1 cellular context compared by ENCODE assay signal in the genomic region with DNA sequence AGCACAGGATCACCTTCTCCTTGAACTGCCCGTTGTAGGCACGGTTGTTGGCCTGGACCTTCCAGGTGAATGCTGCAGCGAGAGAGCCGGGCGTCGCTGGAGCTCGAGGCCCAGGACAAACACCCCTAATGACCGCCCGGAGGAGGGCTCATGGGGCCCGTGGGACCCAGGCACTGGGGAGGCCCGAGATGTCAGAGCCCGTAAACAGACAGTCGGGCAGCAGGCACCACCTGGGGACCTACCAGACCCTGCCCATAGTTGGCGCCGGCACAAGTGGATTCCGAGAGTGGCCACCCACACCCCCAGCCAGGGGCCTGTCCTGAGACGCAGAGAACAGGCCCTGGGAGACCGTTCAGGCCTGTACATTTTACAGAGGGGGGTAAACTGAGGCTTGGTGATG.
TF ChIP-seq lines count a peak whose summit lies in the region.

No MANE protein-coding gene starts in this region.

TF ChIP-seq in GM23338, 12 proteins besides CTCF, POLR2A, EP300 and RAD21 (continued from another document):
- TF ChIP-seq, protein P1, sequence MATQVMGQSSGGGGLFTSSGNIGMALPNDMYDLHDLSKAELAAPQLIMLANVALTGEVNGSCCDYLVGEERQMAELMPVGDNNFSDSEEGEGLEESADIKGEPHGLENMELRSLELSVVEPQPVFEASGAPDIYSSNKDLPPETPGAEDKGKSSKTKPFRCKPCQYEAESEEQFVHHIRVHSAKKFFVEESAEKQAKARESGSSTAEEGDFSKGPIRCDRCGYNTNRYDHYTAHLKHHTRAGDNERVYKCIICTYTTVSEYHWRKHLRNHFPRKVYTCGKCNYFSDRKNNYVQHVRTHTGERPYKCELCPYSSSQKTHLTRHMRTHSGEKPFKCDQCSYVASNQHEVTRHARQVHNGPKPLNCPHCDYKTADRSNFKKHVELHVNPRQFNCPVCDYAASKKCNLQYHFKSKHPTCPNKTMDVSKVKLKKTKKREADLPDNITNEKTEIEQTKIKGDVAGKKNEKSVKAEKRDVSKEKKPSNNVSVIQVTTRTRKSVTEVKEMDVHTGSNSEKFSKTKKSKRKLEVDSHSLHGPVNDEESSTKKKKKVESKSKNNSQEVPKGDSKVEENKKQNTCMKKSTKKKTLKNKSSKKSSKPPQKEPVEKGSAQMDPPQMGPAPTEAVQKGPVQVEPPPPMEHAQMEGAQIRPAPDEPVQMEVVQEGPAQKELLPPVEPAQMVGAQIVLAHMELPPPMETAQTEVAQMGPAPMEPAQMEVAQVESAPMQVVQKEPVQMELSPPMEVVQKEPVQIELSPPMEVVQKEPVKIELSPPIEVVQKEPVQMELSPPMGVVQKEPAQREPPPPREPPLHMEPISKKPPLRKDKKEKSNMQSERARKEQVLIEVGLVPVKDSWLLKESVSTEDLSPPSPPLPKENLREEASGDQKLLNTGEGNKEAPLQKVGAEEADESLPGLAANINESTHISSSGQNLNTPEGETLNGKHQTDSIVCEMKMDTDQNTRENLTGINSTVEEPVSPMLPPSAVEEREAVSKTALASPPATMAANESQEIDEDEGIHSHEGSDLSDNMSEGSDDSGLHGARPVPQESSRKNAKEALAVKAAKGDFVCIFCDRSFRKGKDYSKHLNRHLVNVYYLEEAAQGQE (IDR thresholded peaks at IDR 0.05; ENCODE audit: unreplicated experiment) = no peak
- TF ChIP-seq, protein P2, sequence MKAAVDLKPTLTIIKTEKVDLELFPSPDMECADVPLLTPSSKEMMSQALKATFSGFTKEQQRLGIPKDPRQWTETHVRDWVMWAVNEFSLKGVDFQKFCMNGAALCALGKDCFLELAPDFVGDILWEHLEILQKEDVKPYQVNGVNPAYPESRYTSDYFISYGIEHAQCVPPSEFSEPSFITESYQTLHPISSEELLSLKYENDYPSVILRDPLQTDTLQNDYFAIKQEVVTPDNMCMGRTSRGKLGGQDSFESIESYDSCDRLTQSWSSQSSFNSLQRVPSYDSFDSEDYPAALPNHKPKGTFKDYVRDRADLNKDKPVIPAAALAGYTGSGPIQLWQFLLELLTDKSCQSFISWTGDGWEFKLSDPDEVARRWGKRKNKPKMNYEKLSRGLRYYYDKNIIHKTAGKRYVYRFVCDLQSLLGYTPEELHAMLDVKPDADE (IDR thresholded peaks at IDR 0.05) = no peak
- TF ChIP-seq NANOG (IDR thresholded peaks at IDR 0.05; ENCODE audit: borderline replicate concordance) (no peak), ZNF114 (CRISPR knock-in tag; IDR thresholded peaks at IDR 0.05) (no peak), POLR2AphosphoS5 (IDR thresholded peaks at IDR 0.05; ENCODE audit: low read depth) (no peak), ZNF331 (CRISPR knock-in tag; IDR thresholded peaks at IDR 0.05; ENCODE audit: low read depth) (no peak), EZH2phosphoT487 (IDR thresholded peaks at IDR 0.05; ENCODE audit: unreplicated experiment) (no peak), STAT1 (IDR thresholded peaks at IDR 0.05; ENCODE audit: unreplicated experiment) (no peak)
- TF ChIP-seq, protein P3, sequence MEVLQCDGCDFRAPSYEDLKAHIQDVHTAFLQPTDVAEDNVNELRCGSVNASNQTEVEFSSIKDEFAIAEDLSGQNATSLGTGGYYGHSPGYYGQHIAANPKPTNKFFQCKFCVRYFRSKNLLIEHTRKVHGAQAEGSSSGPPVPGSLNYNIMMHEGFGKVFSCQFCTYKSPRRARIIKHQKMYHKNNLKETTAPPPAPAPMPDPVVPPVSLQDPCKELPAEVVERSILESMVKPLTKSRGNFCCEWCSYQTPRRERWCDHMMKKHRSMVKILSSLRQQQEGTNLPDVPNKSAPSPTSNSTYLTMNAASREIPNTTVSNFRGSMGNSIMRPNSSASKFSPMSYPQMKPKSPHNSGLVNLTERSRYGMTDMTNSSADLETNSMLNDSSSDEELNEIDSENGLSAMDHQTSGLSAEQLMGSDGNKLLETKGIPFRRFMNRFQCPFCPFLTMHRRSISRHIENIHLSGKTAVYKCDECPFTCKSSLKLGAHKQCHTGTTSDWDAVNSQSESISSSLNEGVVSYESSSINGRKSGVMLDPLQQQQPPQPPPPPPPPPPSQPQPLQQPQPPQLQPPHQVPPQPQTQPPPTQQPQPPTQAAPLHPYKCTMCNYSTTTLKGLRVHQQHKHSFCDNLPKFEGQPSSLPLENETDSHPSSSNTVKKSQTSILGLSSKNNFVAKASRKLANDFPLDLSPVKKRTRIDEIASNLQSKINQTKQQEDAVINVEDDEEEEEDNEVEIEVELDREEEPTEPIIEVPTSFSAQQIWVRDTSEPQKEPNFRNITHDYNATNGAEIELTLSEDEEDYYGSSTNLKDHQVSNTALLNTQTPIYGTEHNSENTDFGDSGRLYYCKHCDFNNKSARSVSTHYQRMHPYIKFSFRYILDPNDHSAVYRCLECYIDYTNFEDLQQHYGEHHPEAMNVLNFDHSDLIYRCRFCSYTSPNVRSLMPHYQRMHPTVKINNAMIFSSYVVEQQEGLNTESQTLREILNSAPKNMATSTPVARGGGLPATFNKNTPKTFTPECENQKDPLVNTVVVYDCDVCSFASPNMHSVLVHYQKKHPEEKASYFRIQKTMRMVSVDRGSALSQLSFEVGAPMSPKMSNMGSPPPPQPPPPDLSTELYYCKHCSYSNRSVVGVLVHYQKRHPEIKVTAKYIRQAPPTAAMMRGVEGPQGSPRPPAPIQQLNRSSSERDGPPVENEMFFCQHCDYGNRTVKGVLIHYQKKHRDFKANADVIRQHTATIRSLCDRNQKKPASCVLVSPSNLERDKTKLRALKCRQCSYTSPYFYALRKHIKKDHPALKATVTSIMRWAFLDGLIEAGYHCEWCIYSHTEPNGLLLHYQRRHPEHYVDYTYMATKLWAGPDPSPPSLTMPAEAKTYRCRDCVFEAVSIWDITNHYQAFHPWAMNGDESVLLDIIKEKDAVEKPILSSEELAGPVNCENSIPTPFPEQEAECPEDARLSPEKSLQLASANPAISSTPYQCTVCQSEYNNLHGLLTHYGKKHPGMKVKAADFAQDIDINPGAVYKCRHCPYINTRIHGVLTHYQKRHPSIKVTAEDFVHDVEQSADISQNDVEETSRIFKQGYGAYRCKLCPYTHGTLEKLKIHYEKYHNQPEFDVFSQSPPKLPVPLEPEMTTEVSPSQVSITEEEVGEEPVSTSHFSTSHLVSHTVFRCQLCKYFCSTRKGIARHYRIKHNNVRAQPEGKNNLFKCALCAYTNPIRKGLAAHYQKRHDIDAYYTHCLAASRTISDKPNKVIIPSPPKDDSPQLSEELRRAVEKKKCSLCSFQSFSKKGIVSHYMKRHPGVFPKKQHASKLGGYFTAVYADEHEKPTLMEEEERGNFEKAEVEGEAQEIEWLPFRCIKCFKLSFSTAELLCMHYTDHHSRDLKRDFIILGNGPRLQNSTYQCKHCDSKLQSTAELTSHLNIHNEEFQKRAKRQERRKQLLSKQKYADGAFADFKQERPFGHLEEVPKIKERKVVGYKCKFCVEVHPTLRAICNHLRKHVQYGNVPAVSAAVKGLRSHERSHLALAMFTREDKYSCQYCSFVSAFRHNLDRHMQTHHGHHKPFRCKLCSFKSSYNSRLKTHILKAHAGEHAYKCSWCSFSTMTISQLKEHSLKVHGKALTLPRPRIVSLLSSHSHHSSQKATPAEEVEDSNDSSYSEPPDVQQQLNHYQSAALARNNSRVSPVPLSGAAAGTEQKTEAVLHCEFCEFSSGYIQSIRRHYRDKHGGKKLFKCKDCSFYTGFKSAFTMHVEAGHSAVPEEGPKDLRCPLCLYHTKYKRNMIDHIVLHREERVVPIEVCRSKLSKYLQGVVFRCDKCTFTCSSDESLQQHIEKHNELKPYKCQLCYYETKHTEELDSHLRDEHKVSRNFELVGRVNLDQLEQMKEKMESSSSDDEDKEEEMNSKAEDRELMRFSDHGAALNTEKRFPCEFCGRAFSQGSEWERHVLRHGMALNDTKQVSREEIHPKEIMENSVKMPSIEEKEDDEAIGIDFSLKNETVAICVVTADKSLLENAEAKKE (CRISPR knock-in tag; IDR thresholded peaks at IDR 0.05) = no peak
